In genomic region chr4:83639849-83640493, GRCh38 we compare ENCODE assay signal across 8 cellular contexts.
A peak's percentile ranks its signal among the peaks of the same experiment; 100 is the strongest.
DNase-seq lines count a peak whose midpoint lies in the region; ATAC-seq and TF ChIP-seq lines count a peak whose summit lies in the region.

No MANE protein-coding gene starts in this region.

- TF ChIP-seq CTCF in LNCaP clone FGC (IDR thresholded peaks at IDR 0.05; ENCODE audit: control insufficient read depth, extremely low read depth, insufficient read depth) (peak; percentile 84), sigmoid colon (IDR thresholded peaks at IDR 0.05) (peak; percentile 75 to 83 (median 78))

- WGBS in sigmoid colon, 2 donors, result 20 to 28% methylated on average over 5 of the region's 5 CpGs

- H3K27me3 ChIP-seq in SJCRH30, result peaks cover 5% of the 10 kb centered on the region
- H3K27me3 ChIP-seq in sigmoid colon, result no peaks in the 10 kb centered on the region

- TF ChIP-seq EP300 in sigmoid colon (IDR thresholded peaks at IDR 0.05), result no peak

- H3K4me3 ChIP-seq in LNCaP clone FGC (ENCODE audit: low read depth, low read length), result no peak overlapping the region
- no peak overlapping the region for H3K4me3 ChIP-seq in SJCRH30
- H3K4me3 ChIP-seq in sigmoid colon, result no peak overlapping the region

- H3K9me3 ChIP-seq in SJCRH30 (replicated peaks), result no peaks in the 10 kb centered on the region
- no peaks in the 10 kb centered on the region for H3K9me3 ChIP-seq in sigmoid colon

- no peaks in the 10 kb centered on the region for H3K36me3 ChIP-seq in SJCRH30
- H3K36me3 ChIP-seq in sigmoid colon, result no peaks in the 10 kb centered on the region

- H3K4me1 ChIP-seq in SJCRH30 (no peaks in the 10 kb centered on the region), sigmoid colon (peaks cover 0 to 15% (median 0%) of the 10 kb centered on the region in 4 donors)

- intact Hi-C loops in left ventricle myocardium superior (cut with micrococcal nuclease), result loop anchor here (2.0 to 10.0 kb wide), 2 partner anchors 131 to 865 kb away; no protein-coding TSS in a partner anchor
- intact Hi-C loops in sigmoid colon (cut with DNase I), result loop anchor here (1.0 to 10.0 kb wide), 3 partner anchors 131 to 865 kb away; no protein-coding TSS in a partner anchor

- H3K27ac ChIP-seq in SJCRH30 (no peak overlapping the region), sigmoid colon (no peak overlapping the region)

- no peak for TF ChIP-seq POLR2A in sigmoid colon (IDR thresholded peaks at IDR 0.05)

- ATAC-seq in GM21529 (IDR thresholded peaks at IDR 0.05; ENCODE audit: unreplicated experiment), result peak; percentile 82
- peak; percentile 83 for ATAC-seq in left ventricle myocardium superior
- no peak for ATAC-seq in HG03280 (IDR thresholded peaks at IDR 0.05; ENCODE audit: unreplicated experiment)

- DNase-seq in DMS79 treated with DMSO at 0.1 percent for 48 hours (lab: John Stamatoyannopoulos, UW), result peak; percentile 42
- DNase-seq in LNCaP clone FGC (ENCODE audit: low read depth), result peak; percentile 63
- DNase-seq in SJCRH30, result peak; percentile 59 to 88
- DNase-seq in amygdala (lab: John Stamatoyannopoulos, UW), result peak in 32 of 56 donors; percentile 1 to 82 (median 12)
- no peak for DNase-seq in left ventricle myocardium superior
- no peak for DNase-seq in sigmoid colon

Comparison
In these comparisons a context has a peak if more than half of its experiments do, and no peak if none do; other contexts are left out.
1. DNase-seq: peak in DMS79 treated with DMSO at 0.1 percent for 48 hours (single experiment), LNCaP clone FGC (single experiment), SJCRH30 (2 of 2) and amygdala (32 of 56); none in left ventricle myocardium superior (single experiment) and sigmoid colon (single experiment).